16 cellular contexts compared by ENCODE assay signal in genomic region chr7:90821961-90822620, GRCh38.
DNase-seq lines count a peak whose midpoint lies in the region; ATAC-seq, FAIRE-seq and TF ChIP-seq lines count a peak whose summit lies in the region.
"Had no signal": no experiment of that assay in that cellular context is flagged by ENCODE, and none has a peak within 500 bp of the region (broad histone marks: within the 10 kb centered on the region; RNA-seq: fewer than 3 reads in every experiment).

No MANE protein-coding gene starts in this region.

- FAIRE-seq in urothelium cell line (lab: Jason Lieb, UNC): peak; percentile 71
- FAIRE-seq: A204.1, GM12891, H1, HTR-8/SVneo had no signal

- no peaks in the 10 kb centered on the region for H3K27me3 Mint-ChIP-seq in naive B cell
- H3K27me3 Mint-ChIP-seq: B cell; CD4-positive, alpha-beta T cell had no signal

- H3K36me3 Mint-ChIP-seq in naive B cell: peaks cover 16 to 24% of the 10 kb centered on the region in 2 donors

- WGBS in right cardiac atrium: 50% methylated on average over 4 of the region's 4 CpGs

- TF ChIP-seq CTCF in LNCaP clone FGC (IDR thresholded peaks at IDR 0.05; ENCODE audit: control insufficient read depth, extremely low read depth, insufficient read depth) (no peak), omental fat pad (IDR thresholded peaks at IDR 0.05) (no peak)

- H3K27me3 ChIP-seq in right cardiac atrium (ENCODE audit: control insufficient read depth, insufficient read depth): no peaks in the 10 kb centered on the region

- ATAC-seq in right cardiac atrium (peak; percentile 35 to 55), Right ventricle myocardium inferior (no peak), naive B cell (ENCODE audit: low read depth in 2 of 2) (no peak), omental fat pad (ENCODE audit: low FRiP score) (no peak)

- DNase-seq in right cardiac atrium (no peak), Right ventricle myocardium inferior (ENCODE audit: missing footprints) (no peak), LNCaP clone FGC (ENCODE audit: low read depth) (peak; percentile 18), naive B cell (no peak), urothelium cell line (ENCODE audit: low spot score) (no peak), omental fat pad (ENCODE audit: low spot score) (no peak), pons (ENCODE audit: low spot score) (no peak)
- DNase-seq: C1 segment of cervical spinal cord; CD4-positive, alpha-beta T cell; DMS79; HCEC 1CT had no signal

- no peaks in the 10 kb centered on the region for H3K9me3 ChIP-seq in right cardiac atrium (ENCODE audit: control insufficient read depth, low read length)

- H3K4me3 ChIP-seq in right cardiac atrium (ENCODE audit: low read length): no peak overlapping the region
- H3K4me3 ChIP-seq in LNCaP clone FGC (ENCODE audit: low read depth, low read length): no peak overlapping the region

- intact Hi-C loops in right cardiac atrium (cut with DNase I) (no loop called here), Right ventricle myocardium inferior (cut with DNase I) (no loop called here)

- peaks cover 0 to 8% (median 5%) of the 10 kb centered on the region in 7 donors for H3K9me3 Mint-ChIP-seq in naive B cell

- no peak overlapping the region for H3K4me3 Mint-ChIP-seq in naive B cell
- H3K4me3 Mint-ChIP-seq: B cell; CD4-positive, alpha-beta T cell had no signal

- peak overlapping the region; percentile 11 to 87 (median 50) for H3K27ac Mint-ChIP-seq in naive B cell
- H3K27ac Mint-ChIP-seq: B cell; CD4-positive, alpha-beta T cell had no signal

- H3K4me1 Mint-ChIP-seq in naive B cell: peaks cover 13 to 33% (median 21%) of the 10 kb centered on the region in 3 donors

- H3K27ac ChIP-seq in right cardiac atrium (ENCODE audit: low read length): no peak overlapping the region

- H3K4me1 ChIP-seq in right cardiac atrium (ENCODE audit: control insufficient read depth, insufficient read depth, low read length): no peaks in the 10 kb centered on the region

Comparison
In these comparisons a context has a peak if more than half of its experiments do, and no peak if none do; other contexts are left out.
1. ATAC-seq: peak in right cardiac atrium (2 of 2); none in Right ventricle myocardium inferior (single experiment), naive B cell (0 of 2) and omental fat pad (single experiment).